Comparison of ENCODE assay signal across 1 cellular context in genomic region chr4:175833574-175834350, GRCh38.
TF ChIP-seq lines count a peak whose summit lies in the region.

No MANE protein-coding gene starts in this region.

TF ChIP-seq in GM12878, 131 proteins besides CTCF, POLR2A, EP300 and RAD21 (continued from another document):
- TF ChIP-seq SKIL (IDR thresholded peaks at IDR 0.05; ENCODE audit: low read depth, poor library complexity, severe bottlenecking): no peak
- TF ChIP-seq TBL1XR1 (IDR thresholded peaks at IDR 0.05; ENCODE audit: low read depth, low read length): no peak
- no peak for TF ChIP-seq PAX5 (IDR thresholded peaks at IDR 0.05; ENCODE audit: borderline replicate concordance, low read depth, low read length)
- no peak for TF ChIP-seq SUZ12 (IDR thresholded peaks at IDR 0.05; ENCODE audit: unreplicated experiment)
- no peak for TF ChIP-seq TAF1 (IDR thresholded peaks at IDR 0.05; ENCODE audit: borderline replicate concordance, low read depth, low read length)
- TF ChIP-seq NBN (IDR thresholded peaks at IDR 0.05): no peak
- TF ChIP-seq, protein P1, sequence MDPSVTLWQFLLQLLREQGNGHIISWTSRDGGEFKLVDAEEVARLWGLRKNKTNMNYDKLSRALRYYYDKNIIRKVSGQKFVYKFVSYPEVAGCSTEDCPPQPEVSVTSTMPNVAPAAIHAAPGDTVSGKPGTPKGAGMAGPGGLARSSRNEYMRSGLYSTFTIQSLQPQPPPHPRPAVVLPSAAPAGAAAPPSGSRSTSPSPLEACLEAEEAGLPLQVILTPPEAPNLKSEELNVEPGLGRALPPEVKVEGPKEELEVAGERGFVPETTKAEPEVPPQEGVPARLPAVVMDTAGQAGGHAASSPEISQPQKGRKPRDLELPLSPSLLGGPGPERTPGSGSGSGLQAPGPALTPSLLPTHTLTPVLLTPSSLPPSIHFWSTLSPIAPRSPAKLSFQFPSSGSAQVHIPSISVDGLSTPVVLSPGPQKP (IDR thresholded peaks at IDR 0.05; ENCODE audit: low read depth, low read length): no peak
- TF ChIP-seq DPF2 (IDR thresholded peaks at IDR 0.05): no peak
- TF ChIP-seq KLF5 (IDR thresholded peaks at IDR 0.05; ENCODE audit: partially characterized antibody): no peak
